In the genomic region with DNA sequence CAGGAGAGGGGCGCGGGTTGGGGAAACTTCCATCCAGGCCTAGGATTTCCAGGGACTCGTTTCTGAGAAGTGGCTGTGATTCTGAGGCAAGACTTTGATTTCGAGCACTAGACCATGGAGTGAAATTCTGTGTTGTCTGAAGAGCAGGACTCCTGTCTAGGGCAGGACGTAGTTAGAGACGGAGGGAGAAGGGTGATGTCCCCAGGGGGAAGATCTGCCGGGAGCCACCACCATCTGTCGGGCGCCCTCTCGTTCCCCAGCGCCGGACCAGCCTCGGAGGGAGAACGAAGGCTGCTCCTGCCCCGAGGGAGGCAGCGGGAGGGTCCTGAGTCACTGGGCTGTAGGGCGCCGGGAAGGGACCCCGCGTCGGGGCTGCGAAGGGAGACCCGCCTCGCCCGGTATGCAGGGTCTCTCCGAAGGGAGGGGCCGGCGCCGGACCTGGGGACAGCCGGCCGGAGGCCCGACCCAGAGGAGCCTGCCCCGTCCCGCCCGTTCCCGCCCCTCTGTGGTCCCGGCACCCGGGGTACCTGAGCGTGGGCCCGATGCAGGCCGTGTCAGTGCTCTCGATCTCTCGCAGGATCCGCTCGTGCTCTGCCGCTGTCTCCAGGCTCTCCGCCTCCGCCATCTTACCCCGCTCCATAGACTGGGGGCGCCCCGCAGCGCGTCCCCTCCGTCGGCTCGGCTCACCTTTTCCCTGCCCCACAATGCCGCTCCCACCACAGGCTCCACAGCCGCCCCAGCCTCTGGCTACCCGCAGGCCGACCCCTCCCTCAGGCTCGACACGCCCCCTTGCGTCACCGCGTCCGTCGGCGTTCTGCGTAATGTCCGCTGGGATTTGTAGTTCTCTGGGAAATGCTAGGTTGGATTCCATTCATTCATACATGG, we compare ENCODE assay signal across 8 cellular contexts. TPM values are rescaled to one million over a fixed set of nuclear protein-coding genes. Genes with fewer than 3 reads are reported as not detected.
DNase-seq lines count a peak whose midpoint lies in the region; ATAC-seq, FAIRE-seq and TF ChIP-seq lines count a peak whose summit lies in the region.

A gene (minus strand): TSS at position 763 of the 885 bp plus-strand sequence.

- H4K20me1 ChIP-seq in keratinocyte (ENCODE audit: control insufficient read depth, extremely low read depth, insufficient read depth, low read length): no peaks in the 10 kb centered on the region

- FAIRE-seq in keratinocyte (lab: Jason Lieb, UNC): peak; percentile 81

- H2AFZ ChIP-seq in keratinocyte (ENCODE audit: control insufficient read depth, low read length): peak within 1 kb of the TSS; percentile 62

- H3K27me3 ChIP-seq in keratinocyte (ENCODE audit: control insufficient read depth, extremely low read depth, insufficient read depth, low read length): no peaks in the 10 kb centered on the region

- H3K4me3 ChIP-seq in AG04449 (ENCODE audit: low read depth, low read length): peak within 1 kb of the TSS; percentile 88
- peak within 1 kb of the TSS; percentile 78 to 98 (median 92) for H3K4me3 ChIP-seq in keratinocyte (ENCODE audit: control insufficient read depth in 2 of 3, extremely low read depth in 1 of 3, insufficient read depth in 2 of 3, low read depth in 1 of 3, low read length in 3 of 3)

- H3K9me1 ChIP-seq in keratinocyte (ENCODE audit: control insufficient read depth, extremely low read depth, insufficient read depth, low read length): no peaks in the 10 kb centered on the region

- H3K27ac ChIP-seq in keratinocyte (ENCODE audit: control insufficient read depth, insufficient read depth, low read length): peak within 1 kb of the TSS; percentile 97

- DNase-seq in AG04449 (ENCODE audit: low read depth, low spot score) (no peak), NCI-H226 (peak; percentile 88), cerebellar nuclear complex (lab: John Stamatoyannopoulos, UW) (peak; percentile 71 to 78), keratinocyte (ENCODE audit: low read depth, low spot score) (no peak)
- peak; percentile 74 to 83 (median 82) for DNase-seq in stimulated activated CD4-positive, alpha-beta T cell treated with anti-CD3 and anti-CD28 coated beads, Interleukin-12 subunit alpha, Interleukin-12 subunit beta, amount 100 ng/mL, for 48 hours (ENCODE audit: low read depth in 2 of 3, low spot score in 1 of 3)

- peak within 1 kb of the TSS; percentile 98 for H3K4me2 ChIP-seq in keratinocyte (ENCODE audit: control insufficient read depth, extremely low read depth, insufficient read depth, low read depth, low read length)

- TF ChIP-seq CTCF in AG04449 (IDR thresholded peaks at IDR 0.05; ENCODE audit: insufficient read depth, low read length, missing control alignments) (no peak), keratinocyte (optimal IDR thresholded peaks at IDR 0.05 in 1 of 3, IDR thresholded peaks at IDR 0.05 in 1 of 3, conservative IDR thresholded peaks at IDR 0.05 in 1 of 3; ENCODE audit: extremely low read depth in 1 of 3, insufficient read depth in 2 of 3, low read length in 3 of 3) (no peak)

- in situ Hi-C loops in GM18951 (cut with MboI; ENCODE audit: low sequenced_read_pairs, unreplicated experiment): no loop called here

- TF ChIP-seq POLR2A in GM18951 (IDR thresholded peaks at IDR 0.05; ENCODE audit: extremely low read depth, insufficient read depth, insufficient read length): peak; percentile 46

- dilution Hi-C loops in keratinocyte (cut with MboI; ENCODE audit: extremely low pct_ligation_motif_present, low sequenced_read_pairs): no loop called here

- H3K4me1 ChIP-seq in keratinocyte (ENCODE audit: control insufficient read depth, extremely low read depth, insufficient read depth, low read length): peaks cover 67% of the 10 kb centered on the region

- H3K36me3 ChIP-seq in keratinocyte (ENCODE audit: control insufficient read depth in 2 of 2, extremely low read depth in 1 of 2, insufficient read depth in 2 of 2, low read length in 2 of 2): peaks cover 0 to 8% of the 10 kb centered on the region in 2 experiments

- ATAC-seq in HG03175 (IDR thresholded peaks at IDR 0.05; ENCODE audit: unreplicated experiment): peak; percentile 91
- peak; percentile 79 to 84 for ATAC-seq in activated CD4-positive, CD25-positive, alpha-beta regulatory T cell treated with anti-CD3 and anti-CD28 coated beads, Interleukin-2, amount 50 U/mL, for 24 hours

- peaks cover 39% of the 10 kb centered on the region for H3K79me2 ChIP-seq in keratinocyte (ENCODE audit: control insufficient read depth, insufficient read depth, low read length)

- POLR2A ChIA-PET in AG04449 (lab: Yijun Ruan, JAX): no interaction called here

- CTCF ChIA-PET in AG04449 (lab: Yijun Ruan, JAX): interaction anchor here (0.5 to 1.5 kb wide), 4 partner anchors 33 to 351 kb away, joined by 3 to 4 read pairs (median 4); no protein-coding TSS in a partner anchor

- no peaks in the 10 kb centered on the region for H3K9me3 ChIP-seq in keratinocyte (ENCODE audit: control insufficient read depth, low read depth, low read length)

- H3K9ac ChIP-seq in keratinocyte (ENCODE audit: control insufficient read depth, extremely low read depth, insufficient read depth, low read length): peak within 1 kb of the TSS; percentile 97

RNA-seq across cellular contexts. Expression of the gene that starts here (rescaled TPM):
- 35.7 to 43.3 TPM (median 37.3 TPM) in 3 replicates for polyA plus RNA-seq in keratinocyte
- 40.0 TPM for polyA plus RNA-seq in keratinocyte (2011; ENCODE audit: low read depth)
- polyA plus RNA-seq in keratinocyte (2011; cell fraction: cytosol; rRNA removed): 23.3 and 36.9 TPM in 2 replicates
- polyA plus RNA-seq in keratinocyte (2011; cell fraction: nucleus; rRNA removed): 52.8 TPM in 2 replicates
- polyA plus RNA-seq in keratinocyte (2012; ENCODE audit: low replicate concordance): 25.6 and 29.0 TPM in 2 replicates
- polyA minus RNA-seq in keratinocyte: 104 to 141 TPM (median 110 TPM) in 3 replicates
- 84.6 TPM for polyA minus RNA-seq in keratinocyte (2011; cell fraction: cytosol; rRNA and poly(A)+ RNA removed)
- 95.6 and 144 TPM in 2 replicates for polyA minus RNA-seq in keratinocyte (2011; cell fraction: nucleus; rRNA and poly(A)+ RNA removed)

Comparison
In these comparisons a context has a peak if more than half of its experiments do, and no peak if none do; other contexts are left out.
1. DNase-seq: peak in NCI-H226 (single experiment), cerebellar nuclear complex (2 of 2) and stimulated activated CD4-positive, alpha-beta T cell treated with anti-CD3 and anti-CD28 coated beads, Interleukin-12 subunit alpha, Interleukin-12 subunit beta, amount 100 ng/mL, for 48 hours (3 of 3); none in AG04449 (single experiment) and keratinocyte (single experiment).